In genomic region chr5:109455598-109456096, GRCh38 we compare ENCODE assay signal across 8 cellular contexts. TPM values are rescaled to one million over a fixed set of nuclear protein-coding genes. Genes with fewer than 3 reads are reported as not detected.
DNase-seq lines count a peak whose midpoint lies in the region; ATAC-seq, FAIRE-seq and TF ChIP-seq lines count a peak whose summit lies in the region.

No MANE protein-coding gene starts in this region.

- peak; percentile 94 for FAIRE-seq in RCC 7860 (lab: Jason Lieb, UNC)

- CTCF ChIA-PET in A673 (lab: Charles Lee), result no interaction called here

- H2AFZ ChIP-seq in parathyroid adenoma, result peak overlapping the region; percentile 64

- TF ChIP-seq CTCF in A673 (conservative IDR thresholded peaks at IDR 0.05; ENCODE audit: low read depth, low read length) (no peak), esophagus squamous epithelium (IDR thresholded peaks at IDR 0.05) (no peak), parathyroid adenoma (IDR thresholded peaks at IDR 0.05) (no peak), endothelial cell (IDR thresholded peaks at IDR 0.05; ENCODE audit: unreplicated experiment) (no peak)

- no peak overlapping the region for H3K27ac Mint-ChIP-seq in endothelial cell (ENCODE audit: unreplicated experiment)

- 4 to 9% methylated on average over 3 of the region's 3 CpGs for WGBS in esophagus squamous epithelium, 2 donors

- H3K9ac ChIP-seq in parathyroid adenoma, result no peak overlapping the region

- H3K27me3 ChIP-seq in A673 (replicated peaks; ENCODE audit: insufficient read depth, low read depth, low read length, poor library complexity) (no peaks in the 10 kb centered on the region), esophagus squamous epithelium (no peaks in the 10 kb centered on the region), parathyroid adenoma (ENCODE audit: control insufficient read depth, insufficient read depth, low read length) (no peaks in the 10 kb centered on the region)

- no peaks in the 10 kb centered on the region for H3K36me3 Mint-ChIP-seq in endothelial cell (ENCODE audit: low read depth, unreplicated experiment)

- peak; percentile 89 for DNase-seq in A673 (ENCODE audit: low spot score)
- peak; percentile 95 for DNase-seq in RCC 7860 (ENCODE audit: low spot score)
- peak; percentile 1 for DNase-seq in esophagus squamous epithelium (lab: John Stamatoyannopoulos, UW)
- no peak for DNase-seq in NCI-H2081 treated with DMSO at 0.1 percent for 48 hours (lab: John Stamatoyannopoulos, UW)
- no peak for DNase-seq in endothelial cell (ENCODE audit: low spot score)

- H3K4me2 ChIP-seq in parathyroid adenoma (ENCODE audit: low read length), result peak overlapping the region; percentile 1

- BruUV-seq in A673 (replicated peaks; lab: Mats Ljungman, UMichigan), result no TSS peak

- H3K9me3 ChIP-seq in A673 (ENCODE audit: low read depth, low read length, poor library complexity, severe bottlenecking) (no peaks in the 10 kb centered on the region), esophagus squamous epithelium (no peaks in the 10 kb centered on the region), parathyroid adenoma (ENCODE audit: control insufficient read depth, low read length) (no peaks in the 10 kb centered on the region)

- peaks cover 4% of the 10 kb centered on the region for H3K4me1 Mint-ChIP-seq in endothelial cell (ENCODE audit: unreplicated experiment)

- ATAC-seq in GM18520 (IDR thresholded peaks at IDR 0.05; ENCODE audit: unreplicated experiment) (peak; percentile 100), HG02973 (IDR thresholded peaks at IDR 0.05; ENCODE audit: unreplicated experiment) (peak; percentile 100)

- TF ChIP-seq POLR2A in esophagus squamous epithelium (IDR thresholded peaks at IDR 0.05), result no peak

- intact Hi-C loops in A673 (cut with micrococcal nuclease; ENCODE audit: unreplicated experiment), result loop anchor here (10.0 kb wide), 1 partner anchor 201 kb away; no protein-coding TSS in a partner anchor
- intact Hi-C loops in esophagus squamous epithelium (cut with DNase I), result no loop called here

- POLR2A ChIA-PET in A673 (lab: Charles Lee; ENCODE audit: low non-redundant PET), result no interaction called here

- H3K36me3 ChIP-seq in A673 (ENCODE audit: insufficient read depth, low read length, poor library complexity, severe bottlenecking) (no peaks in the 10 kb centered on the region), esophagus squamous epithelium (no peaks in the 10 kb centered on the region), parathyroid adenoma (ENCODE audit: control insufficient read depth, insufficient read depth, low read length) (no peaks in the 10 kb centered on the region)

- peaks cover 8% of the 10 kb centered on the region for H3K9me3 Mint-ChIP-seq in endothelial cell (ENCODE audit: unreplicated experiment)

- H3K79me2 ChIP-seq in parathyroid adenoma, result no peaks in the 10 kb centered on the region

- H3K4me3 Mint-ChIP-seq in endothelial cell (ENCODE audit: unreplicated experiment), result no peak overlapping the region

- peaks cover 2% of the 10 kb centered on the region for H3K27me3 Mint-ChIP-seq in endothelial cell (ENCODE audit: unreplicated experiment)

- H3K4me3 ChIP-seq in A673 (ENCODE audit: low read depth, low read length, poor library complexity, severe bottlenecking) (no peak overlapping the region), esophagus squamous epithelium (no peak overlapping the region), parathyroid adenoma (ENCODE audit: low read depth, low read length) (no peak overlapping the region)

- H3K4me1 ChIP-seq in A673 (ENCODE audit: insufficient read depth, low read length, poor library complexity, severe bottlenecking) (peaks cover 23% of the 10 kb centered on the region), esophagus squamous epithelium (peaks cover 0 to 31% (median 22%) of the 10 kb centered on the region in 3 donors), parathyroid adenoma (peaks cover 22% of the 10 kb centered on the region)

- H3K27ac ChIP-seq in A673 (ENCODE audit: low read depth, low read length, poor library complexity, severe bottlenecking), result peak overlapping the region; percentile 62
- H3K27ac ChIP-seq in esophagus squamous epithelium, result peak overlapping the region; percentile 47 to 64 (median 48)
- no peak overlapping the region for H3K27ac ChIP-seq in parathyroid adenoma

RNA-seq across cellular contexts. Expression of gene PJA2, which starts 45.9 kb away (rescaled TPM):
- 47.3 and 55.2 TPM in 2 replicates for total RNA-seq in A673 (2021)
- total RNA-seq in esophagus squamous epithelium, result 10 to 100 TPM; 28.8 to 75.5 (median 51.4) TPM
- 78.2 TPM for total RNA-seq in endothelial cell (ENCODE audit: unreplicated experiment)

Comparison
In these comparisons a context has a peak if more than half of its experiments do, and no peak if none do; other contexts are left out.
1. DNase-seq: peak in A673 (single experiment), RCC 7860 (single experiment) and esophagus squamous epithelium (single experiment); none in NCI-H2081 treated with DMSO at 0.1 percent for 48 hours (single experiment) and endothelial cell (single experiment).